Comparison of ENCODE assay signal across 8 cellular contexts in genomic region chr5:65035212-65036206, GRCh38.
DNase-seq lines count a peak whose midpoint lies in the region; ATAC-seq and TF ChIP-seq lines count a peak whose summit lies in the region.

No MANE protein-coding gene starts in this region.

- peak; percentile 85 for ATAC-seq in GM21515 (IDR thresholded peaks at IDR 0.05; ENCODE audit: unreplicated experiment)
- ATAC-seq in activated T-helper 17 cell treated with anti-CD3 and anti-CD28 coated beads, Interleukin-2, amount 50 U/mL, for 72 hours (replicated peaks), result peak; percentile 94
- peak; percentile 80 to 81 for ATAC-seq in naive thymus-derived CD8-positive, alpha-beta T cell
- peak; percentile 88 for ATAC-seq in stimulated activated naive B cell treated with anti-CD40 and anti-IgM and Interleukin-4, amounts not matched to agents 10 μg/mL and 1 μg/mL and 100 μg/mL, for 72 hours (replicated peaks)

- peak overlapping the region; percentile 71 for H3K4me3 Mint-ChIP-seq in activated T-helper 17 cell treated with anti-CD3 and anti-CD28 coated beads, Interleukin-2, amount 50 U/mL, for 72 hours
- H3K4me3 Mint-ChIP-seq in naive thymus-derived CD8-positive, alpha-beta T cell, result peak overlapping the region; percentile 70 to 88 (median 85)
- peak overlapping the region; percentile 79 to 80 for H3K4me3 Mint-ChIP-seq in stimulated activated naive B cell treated with anti-CD40 and anti-IgM and Interleukin-4, amounts not matched to agents 10 μg/mL and 1 μg/mL and 100 μg/mL, for 72 hours

- H3K9me3 Mint-ChIP-seq in activated T-helper 17 cell treated with anti-CD3 and anti-CD28 coated beads, Interleukin-2, amount 50 U/mL, for 72 hours, result peaks cover 3% of the 10 kb centered on the region
- H3K9me3 Mint-ChIP-seq in naive thymus-derived CD8-positive, alpha-beta T cell, result no peaks in the 10 kb centered on the region
- H3K9me3 Mint-ChIP-seq in stimulated activated naive B cell treated with anti-CD40 and anti-IgM and Interleukin-4, amounts not matched to agents 10 μg/mL and 1 μg/mL and 100 μg/mL, for 72 hours, result peaks cover 0 to 2% of the 10 kb centered on the region in 2 donors

- H3K36me3 Mint-ChIP-seq in activated T-helper 17 cell treated with anti-CD3 and anti-CD28 coated beads, Interleukin-2, amount 50 U/mL, for 72 hours (ENCODE audit: low read depth), result no peaks in the 10 kb centered on the region
- no peaks in the 10 kb centered on the region for H3K36me3 Mint-ChIP-seq in naive thymus-derived CD8-positive, alpha-beta T cell
- no peaks in the 10 kb centered on the region for H3K36me3 Mint-ChIP-seq in stimulated activated naive B cell treated with anti-CD40 and anti-IgM and Interleukin-4, amounts not matched to agents 10 μg/mL and 1 μg/mL and 100 μg/mL, for 72 hours

- peaks cover 14% of the 10 kb centered on the region for H3K4me1 Mint-ChIP-seq in activated T-helper 17 cell treated with anti-CD3 and anti-CD28 coated beads, Interleukin-2, amount 50 U/mL, for 72 hours
- H3K4me1 Mint-ChIP-seq in naive thymus-derived CD8-positive, alpha-beta T cell, result peaks cover 12 to 39% (median 30%) of the 10 kb centered on the region in 4 donors
- H3K4me1 Mint-ChIP-seq in stimulated activated naive B cell treated with anti-CD40 and anti-IgM and Interleukin-4, amounts not matched to agents 10 μg/mL and 1 μg/mL and 100 μg/mL, for 72 hours, result peaks cover 18 to 35% of the 10 kb centered on the region in 2 donors

- DNase-seq in D341Med (ENCODE audit: low spot score) (peak; percentile 93), HuH-7 (ENCODE audit: low spot score) (peak; percentile 92), RPMI7951 (ENCODE audit: low read depth) (peak; percentile 93), fibroblast of mammary gland (ENCODE audit: low read depth) (peak; percentile 96)
- DNase-seq in naive thymus-derived CD8-positive, alpha-beta T cell, result peak; percentile 59 to 95 (median 86)
- peak; percentile 58 for DNase-seq in stimulated activated naive B cell treated with anti-CD40 and anti-IgM and Interleukin-4, amounts not matched to agents 10 μg/mL and 1 μg/mL and 100 μg/mL, for 72 hours

- no peak for TF ChIP-seq CTCF in fibroblast of mammary gland (conservative IDR thresholded peaks at IDR 0.05; ENCODE audit: control insufficient read depth, insufficient read depth, low read depth, low read length)

- POLR2A ChIA-PET in naive thymus-derived CD8-positive, alpha-beta T cell (lab: Charles Lee), result interaction anchor here (1.5 to 1.8 kb wide), 2 partner anchors 68 to 528 kb away, joined by 5 to 16 read pairs; partner anchors contain the start of genes CENPK and PPWD1

- H3K27me3 Mint-ChIP-seq in activated T-helper 17 cell treated with anti-CD3 and anti-CD28 coated beads, Interleukin-2, amount 50 U/mL, for 72 hours, result no peaks in the 10 kb centered on the region
- no peaks in the 10 kb centered on the region for H3K27me3 Mint-ChIP-seq in naive thymus-derived CD8-positive, alpha-beta T cell
- H3K27me3 Mint-ChIP-seq in stimulated activated naive B cell treated with anti-CD40 and anti-IgM and Interleukin-4, amounts not matched to agents 10 μg/mL and 1 μg/mL and 100 μg/mL, for 72 hours, result no peaks in the 10 kb centered on the region

- H3K27ac Mint-ChIP-seq in activated T-helper 17 cell treated with anti-CD3 and anti-CD28 coated beads, Interleukin-2, amount 50 U/mL, for 72 hours, result peak overlapping the region; percentile 80
- H3K27ac Mint-ChIP-seq in naive thymus-derived CD8-positive, alpha-beta T cell, result peak overlapping the region; percentile 89 to 98 (median 94)
- H3K27ac Mint-ChIP-seq in stimulated activated naive B cell treated with anti-CD40 and anti-IgM and Interleukin-4, amounts not matched to agents 10 μg/mL and 1 μg/mL and 100 μg/mL, for 72 hours, result peak overlapping the region; percentile 90

- peak overlapping the region; percentile 39 for H3K4me3 ChIP-seq in fibroblast of mammary gland (ENCODE audit: control insufficient read depth, low read depth, low read length)

Comparison
In these comparisons a context has a peak if more than half of its experiments do, and no peak if none do; other contexts are left out.
1. Peak in every context shown above with its lines: DNase-seq, ATAC-seq and H3K4me3 ChIP-seq.